25 cellular contexts compared by ENCODE assay signal in the genomic region with DNA sequence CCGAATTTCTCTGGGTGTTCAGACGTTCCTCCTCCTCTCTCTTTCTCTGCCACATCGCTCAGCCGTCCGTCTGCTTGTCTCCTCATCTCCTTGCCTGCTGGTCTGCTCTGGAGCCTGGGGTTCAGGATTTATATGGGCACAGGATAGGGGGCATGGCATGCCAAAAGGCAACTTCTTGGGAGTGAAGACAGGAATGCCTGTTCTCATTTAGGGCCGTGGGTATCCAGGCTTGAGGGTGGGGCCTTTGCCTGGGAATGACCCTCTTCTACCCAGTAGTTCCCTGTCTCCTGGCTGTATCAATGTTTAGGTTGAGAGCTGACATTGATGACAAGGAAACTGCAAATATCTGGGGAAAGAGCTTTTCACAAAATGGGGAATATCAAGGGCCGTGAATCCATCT.
"Had no signal": no experiment of that assay in that cellular context is flagged by ENCODE, and none has a peak within 500 bp of the region (broad histone marks: within the 10 kb centered on the region; RNA-seq: fewer than 3 reads in every experiment).

No MANE protein-coding gene starts in this region.

- H2AFZ ChIP-seq: neural progenitor cell had no signal

- H3K4me3 Mint-ChIP-seq: memory B cell; naive thymus-derived CD8-positive, alpha-beta T cell; nephron; neural progenitor cell; stimulated activated memory B cell treated with anti-CD40 and anti-IgM and Interleukin-4, amounts not matched to agents 10 μg/mL and 1 μg/mL and 100 μg/mL, for 72 hours; stimulated activated naive CD8-positive, alpha-beta T cell treated with anti-CD3 and anti-CD28 coated beads, Interleukin-15, amount 100 ng/mL, for 72 hours had no signal

- H3K4me2 ChIP-seq: neural progenitor cell, smooth muscle cell had no signal

- H3K4me3 ChIP-seq: left ventricle myocardium inferior, lung, mucosa of descending colon, neural progenitor cell, ovary, right atrium auricular region, right lobe of liver, smooth muscle cell, tibial nerve, upper lobe of left lung, vagina had no signal

- H3K9me3 ChIP-seq: left ventricle myocardium inferior, mucosa of descending colon, ovary, right atrium auricular region, right lobe of liver, tibial nerve, upper lobe of left lung, vagina had no signal

- H3K27ac Mint-ChIP-seq: memory B cell; naive thymus-derived CD8-positive, alpha-beta T cell; nephron; progenitor cell of endocrine pancreas; stimulated activated memory B cell treated with anti-CD40 and anti-IgM and Interleukin-4, amounts not matched to agents 10 μg/mL and 1 μg/mL and 100 μg/mL, for 72 hours; stimulated activated naive CD8-positive, alpha-beta T cell treated with anti-CD3 and anti-CD28 coated beads, Interleukin-15, amount 100 ng/mL, for 72 hours had no signal

- ATAC-seq: mucosa of descending colon; naive thymus-derived CD8-positive, alpha-beta T cell; right lobe of liver; stimulated activated memory B cell treated with anti-CD40 and anti-IgM and Interleukin-4, amounts not matched to agents 10 μg/mL and 1 μg/mL and 100 μg/mL, for 72 hours; stimulated activated naive CD8-positive, alpha-beta T cell treated with anti-CD3 and anti-CD28 coated beads, Interleukin-15, amount 100 ng/mL, for 72 hours had no signal

- H3K27ac ChIP-seq: left ventricle myocardium inferior, neural progenitor cell, ovary, right atrium auricular region, right lobe of liver, tibial nerve, upper lobe of left lung, vagina had no signal

- H3K4me1 Mint-ChIP-seq: memory B cell; stimulated activated memory B cell treated with anti-CD40 and anti-IgM and Interleukin-4, amounts not matched to agents 10 μg/mL and 1 μg/mL and 100 μg/mL, for 72 hours; stimulated activated naive CD8-positive, alpha-beta T cell treated with anti-CD3 and anti-CD28 coated beads, Interleukin-15, amount 100 ng/mL, for 72 hours had no signal

- H3K9me3 Mint-ChIP-seq: memory B cell; naive thymus-derived CD8-positive, alpha-beta T cell; nephron; neural progenitor cell; stimulated activated memory B cell treated with anti-CD40 and anti-IgM and Interleukin-4, amounts not matched to agents 10 μg/mL and 1 μg/mL and 100 μg/mL, for 72 hours; stimulated activated naive CD8-positive, alpha-beta T cell treated with anti-CD3 and anti-CD28 coated beads, Interleukin-15, amount 100 ng/mL, for 72 hours had no signal

- H3K36me3 Mint-ChIP-seq: memory B cell; naive thymus-derived CD8-positive, alpha-beta T cell; neural progenitor cell; stimulated activated memory B cell treated with anti-CD40 and anti-IgM and Interleukin-4, amounts not matched to agents 10 μg/mL and 1 μg/mL and 100 μg/mL, for 72 hours had no signal

- DNase-seq: islet precursor cell; left ventricle myocardium inferior; midbrain; mucosa of descending colon; naive thymus-derived CD8-positive, alpha-beta T cell; ovary; right lobe of liver; stimulated activated CD4-positive, alpha-beta T cell treated with anti-CD3 and anti-CD28 coated beads, Interleukin-1b, Interleukin-23, amount 100 ng/mL, for 48 hours; stimulated activated CD4-positive, alpha-beta T cell treated with anti-CD3 and anti-CD28 coated beads, Interleukin-2, amount 100 ng/mL, for 48 hours; stimulated activated CD4-positive, alpha-beta T cell treated with anti-CD3 and anti-CD28 coated beads, Interleukin-4, amount 100 ng/mL, for 4 hours; stimulated activated CD8-positive, alpha-beta memory T cell treated with anti-CD3 and anti-CD28 coated beads, Interleukin-4, amount 100 ng/mL, for 48 hours; stimulated activated naive CD4-positive, alpha-beta T cell treated with Interleukin-2 at 50 U/mL for 16 hours; stimulated activated naive CD8-positive, alpha-beta T cell treated with anti-CD3 and anti-CD28 coated beads, Interleukin-15, amount 100 ng/mL, for 72 hours; substantia nigra; upper lobe of left lung had no signal

- H3K27me3 ChIP-seq: neural progenitor cell, ovary, right atrium auricular region, right lobe of liver, tibial nerve, upper lobe of left lung, vagina had no signal

- H3K9ac ChIP-seq: neural progenitor cell had no signal

- H3K36me3 ChIP-seq: left ventricle myocardium inferior, neural progenitor cell, ovary, right atrium auricular region, right lobe of liver, tibial nerve, upper lobe of left lung, vagina had no signal

- H3K4me1 ChIP-seq: left ventricle myocardium inferior, right atrium auricular region, right lobe of liver, tibial nerve, upper lobe of left lung, vagina had no signal
